Comparison of ENCODE assay signal across 9 cellular contexts in the genomic region with DNA sequence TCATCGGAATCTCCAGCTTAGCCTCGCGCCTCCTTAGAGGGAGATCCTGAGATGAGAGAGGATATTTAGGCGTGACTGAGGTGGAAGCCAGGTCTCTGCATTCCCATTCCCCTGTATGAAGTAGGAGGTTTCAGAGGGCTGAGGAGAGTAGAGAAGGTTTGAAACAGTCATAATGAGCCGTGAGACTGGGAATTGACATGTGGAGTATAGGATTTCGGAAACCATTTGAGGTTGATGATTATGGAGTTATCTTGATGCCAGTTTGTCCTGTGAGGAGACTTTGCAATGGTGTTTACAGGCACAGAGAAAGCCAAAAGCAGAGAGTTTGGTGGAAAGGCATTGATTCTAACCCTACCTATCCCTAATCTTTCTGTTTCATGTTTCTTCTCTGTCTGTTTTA. TPM values are rescaled to one million over a fixed set of nuclear protein-coding genes. Genes with fewer than 3 reads are reported as not detected.
DNase-seq lines count a peak whose midpoint lies in the region; ATAC-seq, FAIRE-seq and TF ChIP-seq lines count a peak whose summit lies in the region.
"Had no signal": no experiment of that assay in that cellular context is flagged by ENCODE, and none has a peak within 500 bp of the region (broad histone marks: within the 10 kb centered on the region; RNA-seq: fewer than 3 reads in every experiment).

No MANE protein-coding gene starts in this region.

- H3K27ac ChIP-seq in DOHH2 (ENCODE audit: low read depth, low read length) (no peak overlapping the region), OCI-LY1 (ENCODE audit: low read depth, low read length, poor library complexity, severe bottlenecking) (peak overlapping the region; percentile 37), ovary (peak overlapping the region; percentile 12 to 52)

- FAIRE-seq in frontal cortex (lab: Jason Lieb, UNC), result no peak

- 49 to 54% (median 50%) methylated on average over 6 of the region's 6 CpGs for WGBS in ovary, 3 donors

- H4K20me1 ChIP-seq in DOHH2 (ENCODE audit: control insufficient read depth, insufficient read depth, low read depth, low read length), result no peaks in the 10 kb centered on the region
- H4K20me1 ChIP-seq in OCI-LY1 (ENCODE audit: insufficient read depth, low read length), result no peaks in the 10 kb centered on the region

- no peaks in the 10 kb centered on the region for H3K9me3 ChIP-seq in DOHH2 (ENCODE audit: control insufficient read depth, insufficient read depth, low read length)
- H3K9me3 ChIP-seq in OCI-LY1 (ENCODE audit: low read length), result no peaks in the 10 kb centered on the region
- no peaks in the 10 kb centered on the region for H3K9me3 ChIP-seq in ovary

- TF ChIP-seq POLR2A in ovary (IDR thresholded peaks at IDR 0.05), result no peak

- no peak for ATAC-seq in GM18861 (IDR thresholded peaks at IDR 0.05; ENCODE audit: unreplicated experiment)
- ATAC-seq in HG03469 (IDR thresholded peaks at IDR 0.05; ENCODE audit: unreplicated experiment), result no peak

- peaks cover 7% of the 10 kb centered on the region; the same call in 1 of the 2 replicates for H3F3A ChIP-seq in DOHH2 (ENCODE audit: control insufficient read depth, insufficient read depth)
- H3F3A ChIP-seq in OCI-LY1 (ENCODE audit: insufficient read depth, low read length), result no peaks in the 10 kb centered on the region

- TF ChIP-seq CTCF in DOHH2 (IDR thresholded peaks at IDR 0.05; ENCODE audit: low read depth, low read length, poor library complexity, severe bottlenecking), result no peak
- TF ChIP-seq CTCF in OCI-LY1 (IDR thresholded peaks at IDR 0.05; ENCODE audit: low read length), result no peak
- no peak for TF ChIP-seq CTCF in epithelial cell of proximal tubule (conservative IDR thresholded peaks at IDR 0.05; ENCODE audit: low read depth, low read length)
- TF ChIP-seq CTCF in ovary (IDR thresholded peaks at IDR 0.05), result no peak

- H3K4me1 ChIP-seq in DOHH2 (ENCODE audit: control insufficient read depth, low read length) (peaks cover 50% of the 10 kb centered on the region), OCI-LY1 (ENCODE audit: insufficient read depth, low read length, severe bottlenecking) (peaks cover 48% of the 10 kb centered on the region), ovary (ENCODE audit: insufficient read depth) (no peaks in the 10 kb centered on the region)

- H3K79me2 ChIP-seq in DOHH2 (ENCODE audit: control insufficient read depth, low read length) (no peaks in the 10 kb centered on the region), OCI-LY1 (ENCODE audit: insufficient read depth, low read length) (peaks cover 3% of the 10 kb centered on the region; the same call in 1 of the 2 replicates)

- H3K4me3 ChIP-seq in DOHH2 (ENCODE audit: low read length), result peak overlapping the region; percentile 34
- H3K4me3 ChIP-seq in OCI-LY1 (ENCODE audit: low read depth, low read length, poor library complexity, severe bottlenecking), result peak overlapping the region; percentile 84
- H3K4me3 ChIP-seq in epithelial cell of proximal tubule (ENCODE audit: low read depth, low read length), result peak overlapping the region; percentile 57
- peak overlapping the region; percentile 54 for H3K4me3 ChIP-seq in ovary

- no peak for TF ChIP-seq EP300 in ovary (IDR thresholded peaks at IDR 0.05)

- H3K4me2 ChIP-seq in DOHH2 (ENCODE audit: low read length), result peak overlapping the region; percentile 75
- peak overlapping the region; percentile 83 for H3K4me2 ChIP-seq in OCI-LY1 (ENCODE audit: low read length)

- intact Hi-C loops in ovary (cut with DNase I), result loop anchor here in 2 of 4 donors (10.0 kb wide), 2 partner anchors 59 to 69 kb away; no protein-coding TSS in a partner anchor

- peak overlapping the region; percentile 76 for H3K9ac ChIP-seq in OCI-LY1 (ENCODE audit: low read length)

- H3K9me2 ChIP-seq in DOHH2 (replicated peaks; ENCODE audit: control insufficient read depth, low read length) (no peaks in the 10 kb centered on the region), OCI-LY1 (ENCODE audit: low read depth, low read length) (no peaks in the 10 kb centered on the region)

- H3K36me3 ChIP-seq in DOHH2 (ENCODE audit: control insufficient read depth, low read length), result no peaks in the 10 kb centered on the region
- peaks cover 5% of the 10 kb centered on the region; the same call in 1 of the 2 replicates for H3K36me3 ChIP-seq in OCI-LY1 (ENCODE audit: insufficient read depth, low read length)
- no peaks in the 10 kb centered on the region for H3K36me3 ChIP-seq in ovary

- H3K27me3 ChIP-seq in DOHH2 (ENCODE audit: control insufficient read depth, low read length) (peaks cover 34% of the 10 kb centered on the region), OCI-LY1 (ENCODE audit: insufficient read depth, low read length) (no peaks in the 10 kb centered on the region), ovary (no peaks in the 10 kb centered on the region)

- DNase-seq in epithelial cell of proximal tubule (ENCODE audit: low read depth) (no peak), ovary (no peak), T-helper 9 cell (no peak), frontal cortex (ENCODE audit: low spot score in 2 of 2) (no peak)
- DNase-seq: NK-92 treated with Interleukin-12 subunit alpha and Interleukin-12 subunit beta, amount 100 ng/mL, for 24 hours had no signal

- H2AFZ ChIP-seq in OCI-LY1 (ENCODE audit: low read length), result no peak overlapping the region

RNA-seq across cellular contexts. Expression of gene CHST7, which starts 2.0 kb away (rescaled TPM):
- total RNA-seq in epithelial cell of proximal tubule (6.1 and 8.0 TPM in 2 replicates), ovary (100 to 1,000 TPM in 1 of 7 donors, 10 to 100 TPM in 5, 1 to 10 TPM in 1; 5.9 to 144 (median 33.8) TPM), frontal cortex (6.5 TPM)
- 10 to 100 TPM; 24.8 to 25.1 TPM for polyA plus RNA-seq in ovary

RNA-seq across cellular contexts. Expression of gene ZNF674, which starts 30.4 kb away (rescaled TPM):
- 0.75 and 2.0 TPM in 2 replicates for total RNA-seq in epithelial cell of proximal tubule
- total RNA-seq in ovary, result 10 to 100 TPM in 1 of 7 donors, 1 to 10 TPM in 6; 2.8 to 11.5 (median 3.8) TPM
- polyA plus RNA-seq in ovary, result 1 to 10 TPM; 1.6 to 2.8 TPM
- 14.3 TPM for total RNA-seq in frontal cortex

Comparison
In these comparisons a context has a peak if more than half of its experiments do, and no peak if none do; other contexts are left out.
1. H3K4me3 ChIP-seq: peak in every context shown above with its lines; median percentile 84 in OCI-LY1; 57 in epithelial cell of proximal tubule; 54 in ovary; 34 in DOHH2.